Comparison of ENCODE assay signal across 13 cellular contexts in the genomic region with DNA sequence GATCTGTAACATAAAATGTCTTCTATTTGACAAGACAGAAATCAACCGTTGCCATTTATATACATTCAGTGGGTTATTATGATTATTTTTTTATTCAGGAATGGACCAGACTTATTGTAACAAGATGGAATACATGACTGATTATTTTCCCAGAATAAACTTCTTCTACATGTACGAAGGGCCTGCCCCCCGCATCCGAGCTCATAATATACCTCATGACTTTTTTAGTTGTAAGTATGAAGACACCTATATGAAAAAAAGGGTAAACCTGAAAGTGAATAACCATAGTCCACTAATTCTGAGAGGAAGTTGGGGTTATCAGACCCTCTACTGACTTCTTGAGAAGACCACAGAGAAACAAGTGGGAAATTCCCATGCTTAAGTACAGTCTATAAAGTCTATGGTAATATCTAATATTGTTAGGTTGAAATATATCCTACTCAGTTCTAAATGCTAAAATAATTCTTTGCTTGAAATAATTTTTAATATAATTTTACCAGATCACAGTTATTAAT. TPM values are rescaled to one million over a fixed set of nuclear protein-coding genes. Genes with fewer than 3 reads are reported as not detected.
A peak's percentile ranks its signal among the peaks of the same experiment; 100 is the strongest.
DNase-seq lines count a peak whose midpoint lies in the region; ATAC-seq lines count a peak whose summit lies in the region.
"Had no signal": no experiment of that assay in that cellular context is flagged by ENCODE, and none has a peak within 500 bp of the region (broad histone marks: within the 10 kb centered on the region; RNA-seq: fewer than 3 reads in every experiment).

No MANE protein-coding gene starts in this region.

- H3K9me3 Mint-ChIP-seq in natural killer cell treated with Interleukin-12 subunit alpha and Interleukin-12 subunit beta and Interleukin-15 and Interleukin-18, amount 100 ng/mL, for 72 hours = no peaks in the 10 kb centered on the region
- H3K9me3 Mint-ChIP-seq: dendritic cell treated with granulocyte-macrophage colony-stimulating factor and Interleukin-4, amounts not matched to agents 40 ng/mL and 50 ng/mL, for 4 days; H9 had no signal

- peak; percentile 66 for ATAC-seq in GM18873 (IDR thresholded peaks at IDR 0.05; ENCODE audit: low FRiP score, unreplicated experiment)
- peak; percentile 57 for ATAC-seq in GM21526 (IDR thresholded peaks at IDR 0.05; ENCODE audit: low FRiP score, unreplicated experiment)
- ATAC-seq in HG03135 (IDR thresholded peaks at IDR 0.05; ENCODE audit: unreplicated experiment) = peak; percentile 56
- peak; percentile 72 to 74 for ATAC-seq in natural killer cell treated with Interleukin-12 subunit alpha and Interleukin-12 subunit beta and Interleukin-15 and Interleukin-18, amount 100 ng/mL, for 72 hours

- DNase-seq in natural killer cell treated with Interleukin-12 subunit alpha and Interleukin-12 subunit beta and Interleukin-15 and Interleukin-18, amount 100 ng/mL, for 72 hours (ENCODE audit: low spot score) = no peak
- no peak for DNase-seq in C1 segment of cervical spinal cord (lab: John Stamatoyannopoulos, UW)
- DNase-seq in EL = no peak
- DNase-seq in HK-2 (ENCODE audit: unreplicated experiment) = no peak
- DNase-seq: activated gamma-delta T cell, DND-41, H9, mesenchymal stem cell had no signal

- H3K4me3 Mint-ChIP-seq in natural killer cell treated with Interleukin-12 subunit alpha and Interleukin-12 subunit beta and Interleukin-15 and Interleukin-18, amount 100 ng/mL, for 72 hours = peak overlapping the region; percentile 24
- H3K4me3 Mint-ChIP-seq: dendritic cell treated with granulocyte-macrophage colony-stimulating factor and Interleukin-4, amounts not matched to agents 40 ng/mL and 50 ng/mL, for 4 days; H9 had no signal

- peaks cover 6% of the 10 kb centered on the region for H3K36me3 Mint-ChIP-seq in natural killer cell treated with Interleukin-12 subunit alpha and Interleukin-12 subunit beta and Interleukin-15 and Interleukin-18, amount 100 ng/mL, for 72 hours

- peak overlapping the region; percentile 29 to 71 for H3K27ac Mint-ChIP-seq in natural killer cell treated with Interleukin-12 subunit alpha and Interleukin-12 subunit beta and Interleukin-15 and Interleukin-18, amount 100 ng/mL, for 72 hours
- H3K27ac Mint-ChIP-seq: dendritic cell treated with granulocyte-macrophage colony-stimulating factor and Interleukin-4, amounts not matched to agents 40 ng/mL and 50 ng/mL, for 4 days; H9 had no signal

- peaks cover 17 to 45% of the 10 kb centered on the region in 2 donors for H3K4me1 Mint-ChIP-seq in natural killer cell treated with Interleukin-12 subunit alpha and Interleukin-12 subunit beta and Interleukin-15 and Interleukin-18, amount 100 ng/mL, for 72 hours (ENCODE audit: low read depth in 2 of 2)

- peaks cover 0 to 3% of the 10 kb centered on the region in 2 donors for H3K27me3 Mint-ChIP-seq in natural killer cell treated with Interleukin-12 subunit alpha and Interleukin-12 subunit beta and Interleukin-15 and Interleukin-18, amount 100 ng/mL, for 72 hours
- H3K27me3 Mint-ChIP-seq: dendritic cell treated with granulocyte-macrophage colony-stimulating factor and Interleukin-4, amounts not matched to agents 40 ng/mL and 50 ng/mL, for 4 days had no signal

RNA-seq across cellular contexts. Expression of gene OR2A4, which starts 15.9 kb away (rescaled TPM):
- under 1 TPM in 1 of 2 donors, not detected in 1; 0.21 TPM for total RNA-seq in natural killer cell treated with Interleukin-12 subunit alpha and Interleukin-12 subunit beta and Interleukin-15 and Interleukin-18, amount 100 ng/mL, for 72 hours
- total RNA-seq: H9, right atrium auricular region had no signal

RNA-seq across cellular contexts. Expression of gene CTAGE9, which starts 25.5 kb away (rescaled TPM):
- not detected for total RNA-seq in natural killer cell treated with Interleukin-12 subunit alpha and Interleukin-12 subunit beta and Interleukin-15 and Interleukin-18, amount 100 ng/mL, for 72 hours
- total RNA-seq: H9, right atrium auricular region had no signal

RNA-seq across cellular contexts. Expression of gene ENPP3, which starts 48.2 kb away (rescaled TPM):
- 10 to 100 TPM in 1 of 2 donors, under 1 TPM in 1; 0.81 to 11.5 TPM for total RNA-seq in natural killer cell treated with Interleukin-12 subunit alpha and Interleukin-12 subunit beta and Interleukin-15 and Interleukin-18, amount 100 ng/mL, for 72 hours

RNA-seq across cellular contexts. Expression of gene MED23, which starts 57.3 kb away (rescaled TPM):
- 10 to 100 TPM; 37.4 to 44.5 TPM for total RNA-seq in natural killer cell treated with Interleukin-12 subunit alpha and Interleukin-12 subunit beta and Interleukin-15 and Interleukin-18, amount 100 ng/mL, for 72 hours
